Comparison of ENCODE assay signal across 1 cellular context in genomic region chr1:92298573-92299476, GRCh38.
A peak's percentile ranks its signal among the peaks of the same experiment; 100 is the strongest.
TF ChIP-seq lines count a peak whose summit lies in the region.

Gene GLMN (minus strand): TSS chr1:92298987. CDS start chr1:92297999, 988 bp downstream.
Gene RPAP2 (plus strand): TSS chr1:92299059. CDS start chr1:92299074, 15 bp downstream.

TF ChIP-seq in HepG2, 621 proteins besides CTCF, POLR2A, EP300 and RAD21 (continued from another document and continues in another):
- no peak for TF ChIP-seq SIN3A (IDR thresholded peaks at IDR 0.05; ENCODE audit: borderline replicate concordance, low read depth, low read length)
- TF ChIP-seq, protein P1, sequence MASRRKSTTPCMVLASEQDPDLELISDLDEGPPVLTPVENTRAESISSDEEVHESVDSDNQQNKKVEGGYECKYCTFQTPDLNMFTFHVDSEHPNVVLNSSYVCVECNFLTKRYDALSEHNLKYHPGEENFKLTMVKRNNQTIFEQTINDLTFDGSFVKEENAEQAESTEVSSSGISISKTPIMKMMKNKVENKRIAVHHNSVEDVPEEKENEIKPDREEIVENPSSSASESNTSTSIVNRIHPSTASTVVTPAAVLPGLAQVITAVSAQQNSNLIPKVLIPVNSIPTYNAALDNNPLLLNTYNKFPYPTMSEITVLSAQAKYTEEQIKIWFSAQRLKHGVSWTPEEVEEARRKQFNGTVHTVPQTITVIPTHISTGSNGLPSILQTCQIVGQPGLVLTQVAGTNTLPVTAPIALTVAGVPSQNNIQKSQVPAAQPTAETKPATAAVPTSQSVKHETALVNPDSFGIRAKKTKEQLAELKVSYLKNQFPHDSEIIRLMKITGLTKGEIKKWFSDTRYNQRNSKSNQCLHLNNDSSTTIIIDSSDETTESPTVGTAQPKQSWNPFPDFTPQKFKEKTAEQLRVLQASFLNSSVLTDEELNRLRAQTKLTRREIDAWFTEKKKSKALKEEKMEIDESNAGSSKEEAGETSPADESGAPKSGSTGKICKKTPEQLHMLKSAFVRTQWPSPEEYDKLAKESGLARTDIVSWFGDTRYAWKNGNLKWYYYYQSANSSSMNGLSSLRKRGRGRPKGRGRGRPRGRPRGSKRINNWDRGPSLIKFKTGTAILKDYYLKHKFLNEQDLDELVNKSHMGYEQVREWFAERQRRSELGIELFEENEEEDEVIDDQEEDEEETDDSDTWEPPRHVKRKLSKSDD (CRISPR knock-in tag; IDR thresholded peaks at IDR 0.05; ENCODE audit: low read depth), result no peak; the same call in none of the 2 replicates
- TF ChIP-seq KMT2A (CRISPR knock-in tag; IDR thresholded peaks at IDR 0.05), result peak; percentile 72; the same call in 1 of the 2 replicates
- no peak for TF ChIP-seq STAT5B (CRISPR knock-in tag; IDR thresholded peaks at IDR 0.05)
- TF ChIP-seq ZNF782 (CRISPR knock-in tag; IDR thresholded peaks at IDR 0.05; ENCODE audit: borderline replicate concordance), result no peak
- no peak for TF ChIP-seq ZSCAN12 (CRISPR knock-in tag; IDR thresholded peaks at IDR 0.05)
- peak; percentile 68 for TF ChIP-seq POGZ (CRISPR knock-in tag; IDR thresholded peaks at IDR 0.05)
- TF ChIP-seq ZNF790 (CRISPR knock-in tag; IDR thresholded peaks at IDR 0.05; ENCODE audit: borderline replicate concordance), result no peak
- no peak for TF ChIP-seq ZNF615 (CRISPR knock-in tag; IDR thresholded peaks at IDR 0.05; ENCODE audit: borderline replicate concordance)
- no peak for TF ChIP-seq TCF7 (IDR thresholded peaks at IDR 0.05; ENCODE audit: low read depth)
- TF ChIP-seq ZNF549 (CRISPR knock-in tag; IDR thresholded peaks at IDR 0.05), result no peak
- peak; percentile 94 for TF ChIP-seq TAF1 (CRISPR knock-in tag; IDR thresholded peaks at IDR 0.05)
- TF ChIP-seq ZNF691 (CRISPR knock-in tag; IDR thresholded peaks at IDR 0.05; ENCODE audit: borderline replicate concordance, low read depth), result peak; percentile 79; the same call in 1 of the 2 replicates
- TF ChIP-seq HMG20A (CRISPR knock-in tag; IDR thresholded peaks at IDR 0.05; ENCODE audit: borderline replicate concordance), result no peak
- no peak for TF ChIP-seq HMGXB3 (CRISPR knock-in tag; IDR thresholded peaks at IDR 0.05; ENCODE audit: borderline replicate concordance)
- TF ChIP-seq, protein P2, sequence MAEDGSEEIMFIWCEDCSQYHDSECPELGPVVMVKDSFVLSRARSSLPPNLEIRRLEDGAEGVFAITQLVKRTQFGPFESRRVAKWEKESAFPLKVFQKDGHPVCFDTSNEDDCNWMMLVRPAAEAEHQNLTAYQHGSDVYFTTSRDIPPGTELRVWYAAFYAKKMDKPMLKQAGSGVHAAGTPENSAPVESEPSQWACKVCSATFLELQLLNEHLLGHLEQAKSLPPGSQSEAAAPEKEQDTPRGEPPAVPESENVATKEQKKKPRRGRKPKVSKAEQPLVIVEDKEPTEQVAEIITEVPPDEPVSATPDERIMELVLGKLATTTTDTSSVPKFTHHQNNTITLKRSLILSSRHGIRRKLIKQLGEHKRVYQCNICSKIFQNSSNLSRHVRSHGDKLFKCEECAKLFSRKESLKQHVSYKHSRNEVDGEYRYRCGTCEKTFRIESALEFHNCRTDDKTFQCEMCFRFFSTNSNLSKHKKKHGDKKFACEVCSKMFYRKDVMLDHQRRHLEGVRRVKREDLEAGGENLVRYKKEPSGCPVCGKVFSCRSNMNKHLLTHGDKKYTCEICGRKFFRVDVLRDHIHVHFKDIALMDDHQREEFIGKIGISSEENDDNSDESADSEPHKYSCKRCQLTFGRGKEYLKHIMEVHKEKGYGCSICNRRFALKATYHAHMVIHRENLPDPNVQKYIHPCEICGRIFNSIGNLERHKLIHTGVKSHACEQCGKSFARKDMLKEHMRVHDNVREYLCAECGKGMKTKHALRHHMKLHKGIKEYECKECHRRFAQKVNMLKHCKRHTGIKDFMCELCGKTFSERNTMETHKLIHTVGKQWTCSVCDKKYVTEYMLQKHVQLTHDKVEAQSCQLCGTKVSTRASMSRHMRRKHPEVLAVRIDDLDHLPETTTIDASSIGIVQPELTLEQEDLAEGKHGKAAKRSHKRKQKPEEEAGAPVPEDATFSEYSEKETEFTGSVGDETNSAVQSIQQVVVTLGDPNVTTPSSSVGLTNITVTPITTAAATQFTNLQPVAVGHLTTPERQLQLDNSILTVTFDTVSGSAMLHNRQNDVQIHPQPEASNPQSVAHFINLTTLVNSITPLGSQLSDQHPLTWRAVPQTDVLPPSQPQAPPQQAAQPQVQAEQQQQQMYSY (CRISPR knock-in tag; IDR thresholded peaks at IDR 0.05), result no peak
- no peak for TF ChIP-seq ZNF282 (IDR thresholded peaks at IDR 0.05; ENCODE audit: partially characterized antibody)
- TF ChIP-seq STAG1 (CRISPR knock-in tag; IDR thresholded peaks at IDR 0.05), result no peak; the same call in 1 of the 2 replicates
- no peak for TF ChIP-seq SNRNP70 (IDR thresholded peaks at IDR 0.05; ENCODE audit: low read depth, low read length)
- peak; percentile 88 for TF ChIP-seq ZMAT3 (CRISPR knock-in tag; conservative IDR thresholded peaks at IDR 0.05)
- TF ChIP-seq ATAD3A (CRISPR knock-in tag; IDR thresholded peaks at IDR 0.05), result no peak
- no peak for TF ChIP-seq U2AF2 (IDR thresholded peaks at IDR 0.05; ENCODE audit: low read depth, low read length)
- TF ChIP-seq MTERF4 (CRISPR knock-in tag; IDR thresholded peaks at IDR 0.05), result peak; percentile 73; the same call in 1 of the 2 replicates
- TF ChIP-seq HOXA5 (CRISPR knock-in tag; IDR thresholded peaks at IDR 0.05), result peak; percentile 45
- TF ChIP-seq SMARCC2 (IDR thresholded peaks at IDR 0.05), result no peak
- no peak for TF ChIP-seq KDM6A (CRISPR knock-in tag; IDR thresholded peaks at IDR 0.05; ENCODE audit: low read depth)
- no peak for TF ChIP-seq PAF1 (CRISPR knock-in tag; IDR thresholded peaks at IDR 0.05)
- no peak for TF ChIP-seq CEBPG (CRISPR knock-in tag; IDR thresholded peaks at IDR 0.05)
- TF ChIP-seq FOXO1 (CRISPR knock-in tag; IDR thresholded peaks at IDR 0.05), result 0 out of 2 replicates have a peak, but pooled peaks have one; percentile 20
- peak; percentile 42; the same call in 1 of the 2 replicates for TF ChIP-seq ZNF12 (CRISPR knock-in tag; IDR thresholded peaks at IDR 0.05)
- no peak for TF ChIP-seq TFAP4 (IDR thresholded peaks at IDR 0.05; ENCODE audit: borderline replicate concordance, low read depth)
- 0 out of 2 replicates have a peak, but pooled peaks have one; percentile 37 for TF ChIP-seq ZNF724P (CRISPR knock-in tag; IDR thresholded peaks at IDR 0.05; ENCODE audit: borderline replicate concordance)
- no peak for TF ChIP-seq ZNF260 (CRISPR knock-in tag; IDR thresholded peaks at IDR 0.05; ENCODE audit: borderline replicate concordance, low read depth)
- TF ChIP-seq ZNF10 (CRISPR knock-in tag; IDR thresholded peaks at IDR 0.05; ENCODE audit: borderline replicate concordance, low read depth), result no peak
- TF ChIP-seq PBX2 (CRISPR knock-in tag; IDR thresholded peaks at IDR 0.05), result no peak
- TF ChIP-seq ZNF572 (CRISPR knock-in tag; IDR thresholded peaks at IDR 0.05), result no peak
- TF ChIP-seq, protein P3, sequence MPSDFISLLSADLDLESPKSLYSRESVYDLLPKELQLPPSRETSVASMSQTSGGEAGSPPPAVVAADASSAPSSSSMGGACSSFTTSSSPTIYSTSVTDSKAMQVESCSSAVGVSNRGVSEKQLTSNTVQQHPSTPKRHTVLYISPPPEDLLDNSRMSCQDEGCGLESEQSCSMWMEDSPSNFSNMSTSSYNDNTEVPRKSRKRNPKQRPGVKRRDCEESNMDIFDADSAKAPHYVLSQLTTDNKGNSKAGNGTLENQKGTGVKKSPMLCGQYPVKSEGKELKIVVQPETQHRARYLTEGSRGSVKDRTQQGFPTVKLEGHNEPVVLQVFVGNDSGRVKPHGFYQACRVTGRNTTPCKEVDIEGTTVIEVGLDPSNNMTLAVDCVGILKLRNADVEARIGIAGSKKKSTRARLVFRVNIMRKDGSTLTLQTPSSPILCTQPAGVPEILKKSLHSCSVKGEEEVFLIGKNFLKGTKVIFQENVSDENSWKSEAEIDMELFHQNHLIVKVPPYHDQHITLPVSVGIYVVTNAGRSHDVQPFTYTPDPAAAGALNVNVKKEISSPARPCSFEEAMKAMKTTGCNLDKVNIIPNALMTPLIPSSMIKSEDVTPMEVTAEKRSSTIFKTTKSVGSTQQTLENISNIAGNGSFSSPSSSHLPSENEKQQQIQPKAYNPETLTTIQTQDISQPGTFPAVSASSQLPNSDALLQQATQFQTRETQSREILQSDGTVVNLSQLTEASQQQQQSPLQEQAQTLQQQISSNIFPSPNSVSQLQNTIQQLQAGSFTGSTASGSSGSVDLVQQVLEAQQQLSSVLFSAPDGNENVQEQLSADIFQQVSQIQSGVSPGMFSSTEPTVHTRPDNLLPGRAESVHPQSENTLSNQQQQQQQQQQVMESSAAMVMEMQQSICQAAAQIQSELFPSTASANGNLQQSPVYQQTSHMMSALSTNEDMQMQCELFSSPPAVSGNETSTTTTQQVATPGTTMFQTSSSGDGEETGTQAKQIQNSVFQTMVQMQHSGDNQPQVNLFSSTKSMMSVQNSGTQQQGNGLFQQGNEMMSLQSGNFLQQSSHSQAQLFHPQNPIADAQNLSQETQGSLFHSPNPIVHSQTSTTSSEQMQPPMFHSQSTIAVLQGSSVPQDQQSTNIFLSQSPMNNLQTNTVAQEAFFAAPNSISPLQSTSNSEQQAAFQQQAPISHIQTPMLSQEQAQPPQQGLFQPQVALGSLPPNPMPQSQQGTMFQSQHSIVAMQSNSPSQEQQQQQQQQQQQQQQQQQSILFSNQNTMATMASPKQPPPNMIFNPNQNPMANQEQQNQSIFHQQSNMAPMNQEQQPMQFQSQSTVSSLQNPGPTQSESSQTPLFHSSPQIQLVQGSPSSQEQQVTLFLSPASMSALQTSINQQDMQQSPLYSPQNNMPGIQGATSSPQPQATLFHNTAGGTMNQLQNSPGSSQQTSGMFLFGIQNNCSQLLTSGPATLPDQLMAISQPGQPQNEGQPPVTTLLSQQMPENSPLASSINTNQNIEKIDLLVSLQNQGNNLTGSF (CRISPR knock-in tag; IDR thresholded peaks at IDR 0.05), result no peak
- peak; percentile 81 for TF ChIP-seq ZNF605 (CRISPR knock-in tag; IDR thresholded peaks at IDR 0.05)
- TF ChIP-seq ATF4 (CRISPR knock-in tag; IDR thresholded peaks at IDR 0.05), result peak in 1 of 2 experiments; percentile 42; a peak in 1 of 4 replicates
